15 cellular contexts compared by ENCODE assay signal in genomic region chr13:42985312-42986175, GRCh38. TPM values are rescaled to one million over a fixed set of nuclear protein-coding genes. Genes with fewer than 3 reads are reported as not detected.
A peak's percentile ranks its signal among the peaks of the same experiment; 100 is the strongest.
DNase-seq lines count a peak whose midpoint lies in the region; ATAC-seq, FAIRE-seq and TF ChIP-seq lines count a peak whose summit lies in the region.
"Had no signal": no experiment of that assay in that cellular context is flagged by ENCODE, and none has a peak within 500 bp of the region (broad histone marks: within the 10 kb centered on the region; RNA-seq: fewer than 3 reads in every experiment).

No MANE protein-coding gene starts in this region.

- H3K27me3 Mint-ChIP-seq in GM23338 (ENCODE audit: insufficient read depth, low read depth, poor library complexity), result peaks cover 8% of the 10 kb centered on the region
- H3K27me3 Mint-ChIP-seq: activated naive CD8-positive, alpha-beta T cell treated with anti-CD3 and anti-CD28 coated beads, Interleukin-2, amount 10 ng/mL, durations not matched to agents 7 days and 5 days had no signal

- DNase-seq in GM23338 (ENCODE audit: low spot score), result no peak
- peak in 1 of 4 donors; percentile 15 for DNase-seq in body of pancreas
- peak; percentile 76 to 78 for DNase-seq in left colon
- peak; percentile 91 for DNase-seq in small intestine
- no peak for DNase-seq in NCI-H524 treated with DMSO at 0.1 percent for 48 hours (lab: John Stamatoyannopoulos, UW)
- DNase-seq in medulla oblongata (ENCODE audit: extremely low spot score), result no peak
- DNase-seq in ascending aorta (ENCODE audit: low spot score in 2 of 2), result no peak
- DNase-seq: activated CD4-positive, alpha-beta T cell treated with anti-CD3 and anti-CD28 coated beads, Interleukin-2, amount 50 U/mL, for 48 hours; activated naive CD8-positive, alpha-beta T cell treated with anti-CD3 and anti-CD28 coated beads, Interleukin-2, amount 10 ng/mL, durations not matched to agents 7 days and 5 days; effector CD8-positive, alpha-beta T cell; NCI-H510A; testis had no signal

- H3K4me1 ChIP-seq in GM23338 (ENCODE audit: insufficient read depth) (peaks cover 22% of the 10 kb centered on the region), body of pancreas (peaks cover 5% of the 10 kb centered on the region), small intestine (ENCODE audit: control insufficient read depth in 2 of 2, insufficient read depth in 1 of 2, low read depth in 1 of 2, low read length in 1 of 2) (peaks cover 6 to 13% of the 10 kb centered on the region in 2 donors), ascending aorta (no peaks in the 10 kb centered on the region)

- H3K27me3 ChIP-seq in GM23338 (ENCODE audit: insufficient read depth) (peaks cover 1% of the 10 kb centered on the region; the same call in 1 of the 2 replicates), body of pancreas (no peaks in the 10 kb centered on the region), small intestine (ENCODE audit: control insufficient read depth in 2 of 2, insufficient read depth in 2 of 2, low read length in 2 of 2) (no peaks in the 10 kb centered on the region), ascending aorta (no peaks in the 10 kb centered on the region)
- H3K27me3 ChIP-seq: SJSA1, testis had no signal

- no peaks in the 10 kb centered on the region for H3K9me3 ChIP-seq in body of pancreas
- no peaks in the 10 kb centered on the region for H3K9me3 ChIP-seq in small intestine (ENCODE audit: control insufficient read depth, low read depth)
- no peaks in the 10 kb centered on the region for H3K9me3 ChIP-seq in ascending aorta
- H3K9me3 ChIP-seq: SJSA1, testis had no signal

- H3K4me3 Mint-ChIP-seq in GM23338, result no peak overlapping the region
- H3K4me3 Mint-ChIP-seq: activated naive CD8-positive, alpha-beta T cell treated with anti-CD3 and anti-CD28 coated beads, Interleukin-2, amount 10 ng/mL, durations not matched to agents 7 days and 5 days had no signal

- no peaks in the 10 kb centered on the region for H3K36me3 Mint-ChIP-seq in GM23338 (ENCODE audit: low read depth)

- no peak for TF ChIP-seq POLR2A in body of pancreas (IDR thresholded peaks at IDR 0.05)

- ATAC-seq in GM23338, result peak; percentile 50
- ATAC-seq in body of pancreas, result peak; percentile 38
- peak; percentile 93 for ATAC-seq in left colon
- ATAC-seq in GM19023 (IDR thresholded peaks at IDR 0.05; ENCODE audit: unreplicated experiment), result no peak

- H3K4me2 ChIP-seq in GM23338, result 0 out of 2 replicates have a peak overlapping the region, but pooled peaks have one; percentile 29
- H3K4me2 ChIP-seq: KMS-11 had no signal

- no peak for FAIRE-seq in small intestine (lab: Jason Lieb, UNC)

- H3K27ac Mint-ChIP-seq in GM23338, result no peak overlapping the region
- H3K27ac Mint-ChIP-seq: activated naive CD8-positive, alpha-beta T cell treated with anti-CD3 and anti-CD28 coated beads, Interleukin-2, amount 10 ng/mL, durations not matched to agents 7 days and 5 days had no signal

- H3F3A ChIP-seq in GM23338 (replicated peaks; ENCODE audit: low read depth), result no peaks in the 10 kb centered on the region

- TF ChIP-seq CTCF in GM23338 (conservative IDR thresholded peaks at IDR 0.05; ENCODE audit: low read depth in 2 of 2) (no peak), body of pancreas (IDR thresholded peaks at IDR 0.05) (no peak), ascending aorta (IDR thresholded peaks at IDR 0.05) (no peak)

- no peaks in the 10 kb centered on the region for H4K20me1 ChIP-seq in GM23338 (replicated peaks; ENCODE audit: insufficient read depth)

- H2AFZ ChIP-seq in GM23338, result peak overlapping the region; percentile 15; the same call in 1 of the 2 replicates

- no peaks in the 10 kb centered on the region for H3K36me3 ChIP-seq in GM23338 (ENCODE audit: insufficient read depth)
- H3K36me3 ChIP-seq in body of pancreas (replicated peaks in 1 of 2; ENCODE audit: insufficient read depth in 1 of 2, low read depth in 2 of 2), result no peaks in the 10 kb centered on the region
- H3K36me3 ChIP-seq in small intestine (ENCODE audit: control insufficient read depth in 2 of 2, insufficient read depth in 2 of 2, low read length in 2 of 2), result no peaks in the 10 kb centered on the region
- no peaks in the 10 kb centered on the region for H3K36me3 ChIP-seq in ascending aorta
- H3K36me3 ChIP-seq: SJSA1 had no signal

- H3K9me3 Mint-ChIP-seq in GM23338, result no peaks in the 10 kb centered on the region

- 0 out of 2 replicates have a peak, but pooled peaks cover 5% of the 10 kb centered on the region for H3K9me2 ChIP-seq in GM23338 (ENCODE audit: insufficient read depth)

- H3K27ac ChIP-seq in GM23338 (ENCODE audit: low read depth) (no peak overlapping the region), body of pancreas (peak overlapping the region in 1 of 4 donors; percentile 38), small intestine (ENCODE audit: low read depth in 1 of 2, low read length in 1 of 2) (peak overlapping the region; percentile 95 to 96), ascending aorta (no peak overlapping the region)
- H3K27ac ChIP-seq: KMS-11, SJSA1, testis had no signal

- intact Hi-C loops in body of pancreas (cut with DNase I) (no loop called here), left colon (cut with DNase I, micrococcal nuclease) (no loop called here), ascending aorta (cut with DNase I) (no loop called here)

- no peak overlapping the region for H3K4me3 ChIP-seq in GM23338
- no peak overlapping the region for H3K4me3 ChIP-seq in body of pancreas
- peak overlapping the region in 1 of 2 donors; percentile 30 for H3K4me3 ChIP-seq in small intestine (ENCODE audit: low read depth in 1 of 2, low read length in 2 of 2)
- no peak overlapping the region for H3K4me3 ChIP-seq in ascending aorta
- H3K4me3 ChIP-seq: SJSA1, testis had no signal

- H3K79me2 ChIP-seq in GM23338 (replicated peaks; ENCODE audit: insufficient read depth), result no peaks in the 10 kb centered on the region

- WGBS in body of pancreas, 2 donors, result 60 to 68% methylated on average over 7 to 8 of the region's 8 CpGs
- WGBS in small intestine, 3 donors, result 17 to 44% (median 28%) methylated on average over 8 of the region's 8 CpGs

- peaks cover 26% of the 10 kb centered on the region for H3K4me1 Mint-ChIP-seq in GM23338

TF ChIP-seq in GM23338, 12 proteins besides CTCF, POLR2A, EP300 and RAD21 (continues in another document):
- no peak for TF ChIP-seq POLR2AphosphoS5 (IDR thresholded peaks at IDR 0.05; ENCODE audit: low read depth)

RNA-seq across cellular contexts. Expression of gene EPSTI1, which starts 6.5 kb away (rescaled TPM):
- total RNA-seq in GM23338 (2014; rRNA removed; shearing (Covaris generic)), result 0.10 and 0.16 TPM in 2 replicates
- polyA plus RNA-seq in GM23338 (2016; fragmentation: Nextera tagmentation; extraction: Ambion mirVana), result 0.68 and 0.89 TPM in 2 replicates
- 1 to 10 TPM; 1.6 to 6.6 TPM for total RNA-seq in body of pancreas
- total RNA-seq in left colon, result 10 to 100 TPM in 1 of 2 donors, 1 to 10 TPM in 1; 9.4 to 24.2 TPM
- 10 to 100 TPM; 11.3 to 18.2 (median 11.9) TPM for polyA plus RNA-seq in small intestine
- total RNA-seq in ascending aorta, result 3.2 TPM

RNA-seq across cellular contexts. Expression of gene DNAJC15, which starts 37.8 kb away (rescaled TPM):
- total RNA-seq in GM23338 (2014; rRNA removed; shearing (Covaris generic)), result 5.6 and 11.4 TPM in 2 replicates
- polyA plus RNA-seq in GM23338 (2016; fragmentation: Nextera tagmentation; extraction: Ambion mirVana), result 80.4 and 82.5 TPM in 2 replicates
- total RNA-seq in body of pancreas, result 1 to 10 TPM; 4.9 to 5.2 TPM
- 10 to 100 TPM; 22.8 to 29.2 TPM for total RNA-seq in left colon
- polyA plus RNA-seq in small intestine, result 10 to 100 TPM; 25.7 to 37.2 (median 34.0) TPM
- 2.3 TPM for total RNA-seq in ascending aorta

Comparison
In these comparisons a context has a peak if more than half of its experiments do, and no peak if none do; other contexts are left out.
1. DNase-seq: peak in left colon (2 of 2) and small intestine (single experiment); none in GM23338 (single experiment), NCI-H524 treated with DMSO at 0.1 percent for 48 hours (single experiment), medulla oblongata (single experiment) and ascending aorta (0 of 2).
2. H3K27ac ChIP-seq: peak in small intestine (2 of 2); none in GM23338 (single experiment) and ascending aorta (0 of 2).